ENCODE assay signal across 8 cellular contexts in the genomic region with DNA sequence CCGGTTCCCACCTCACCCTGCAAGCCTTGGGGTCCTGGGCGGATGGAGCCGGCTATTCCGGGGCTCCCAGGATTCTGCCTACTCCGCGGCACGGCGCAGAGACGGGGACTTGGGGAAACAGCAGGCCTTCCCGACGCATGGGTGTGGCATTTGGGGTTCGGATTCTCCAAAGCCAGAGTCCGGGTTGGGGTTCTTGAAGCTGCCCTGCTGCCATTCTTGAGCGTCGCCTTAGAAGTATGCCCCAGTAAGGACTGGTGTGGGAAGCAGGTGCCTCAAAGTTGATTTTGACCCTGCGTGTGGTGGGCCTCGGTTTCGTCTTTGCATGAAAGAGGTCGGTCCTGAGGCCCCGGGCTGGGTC. TPM values are rescaled to one million over a fixed set of nuclear protein-coding genes. Genes with fewer than 3 reads are reported as not detected.
DNase-seq lines count a peak whose midpoint lies in the region; ATAC-seq and TF ChIP-seq lines count a peak whose summit lies in the region.

No MANE protein-coding gene starts in this region.

- H3K27me3 ChIP-seq in ascending aorta: no peaks in the 10 kb centered on the region
- no peaks in the 10 kb centered on the region for H3K27me3 ChIP-seq in liver (ENCODE audit: control insufficient read depth in 4 of 4, insufficient read depth in 4 of 4, low read length in 3 of 4)
- H3K27me3 ChIP-seq in tibial nerve: no peaks in the 10 kb centered on the region

- under 1% methylated on average over 20 of the region's 20 CpGs for WGBS in liver
- 0% methylated on average over 5 to 13 of the region's 20 CpGs for WGBS in tibial nerve, 2 donors

- DNase-seq in activated naive CD4-positive, alpha-beta T cell treated with Interleukin-2 at 50 U/mL for 16 hours: peak; percentile 15
- DNase-seq in activated naive CD4-positive, alpha-beta T cell treated with anti-CD3 and anti-CD28 coated beads, Interleukin-2, amount 50 U/mL, for 16 hours: no peak
- DNase-seq in ascending aorta (ENCODE audit: low spot score in 2 of 2) (no peak), tibial nerve (ENCODE audit: low spot score in 2 of 2) (no peak), LoVo (ENCODE audit: low spot score) (no peak), RKO (ENCODE audit: low spot score) (no peak)

- ATAC-seq in HG02870 (IDR thresholded peaks at IDR 0.05; ENCODE audit: unreplicated experiment): no peak

- intact Hi-C loops in ascending aorta (cut with DNase I): loop anchor here (1.0 to 2.0 kb wide), 5 partner anchors 9 to 346 kb away; a partner anchor contains a TSS

- TF ChIP-seq POLR2A in tibial nerve (IDR thresholded peaks at IDR 0.05): no peak

- H3K4me1 ChIP-seq in ascending aorta (peaks cover 18 to 34% of the 10 kb centered on the region in 2 donors), liver (ENCODE audit: control insufficient read depth in 4 of 4, insufficient read depth in 4 of 4, low read length in 3 of 4) (peaks cover 14 to 30% (median 23%) of the 10 kb centered on the region in 4 donors), tibial nerve (peaks cover 0 to 52% (median 38%) of the 10 kb centered on the region in 4 donors)

- no peak for TF ChIP-seq EP300 in tibial nerve (IDR thresholded peaks at IDR 0.05)

- TF ChIP-seq RAD21 in liver (IDR thresholded peaks at IDR 0.05): no peak

- TF ChIP-seq CTCF in ascending aorta (IDR thresholded peaks at IDR 0.05): no peak
- TF ChIP-seq CTCF in liver (IDR thresholded peaks at IDR 0.05; ENCODE audit: low read depth, low read length, missing input control): no peak
- TF ChIP-seq CTCF in tibial nerve (IDR thresholded peaks at IDR 0.05): no peak

- H3K27ac ChIP-seq in ascending aorta (peak overlapping the region; percentile 90 to 96), liver (ENCODE audit: low read depth in 1 of 2, low read length in 2 of 2) (peak overlapping the region; percentile 97), tibial nerve (peak overlapping the region; percentile 96 to 98 (median 97))

- peaks cover 7 to 8% of the 10 kb centered on the region in 2 donors for H3K36me3 ChIP-seq in ascending aorta
- H3K36me3 ChIP-seq in liver (ENCODE audit: control insufficient read depth in 4 of 4, insufficient read depth in 3 of 4, low read depth in 1 of 4, low read length in 3 of 4): peaks cover 0 to 4% (median 2%) of the 10 kb centered on the region in 4 donors
- H3K36me3 ChIP-seq in tibial nerve: peaks cover 0 to 9% (median 0%) of the 10 kb centered on the region in 3 donors

- H3K9ac ChIP-seq in liver (ENCODE audit: low read depth in 1 of 2, low read length in 2 of 2): peak overlapping the region; percentile 57 to 79

- H3K9me3 ChIP-seq in ascending aorta (no peaks in the 10 kb centered on the region), liver (ENCODE audit: control insufficient read depth in 4 of 4, low read length in 3 of 4) (no peaks in the 10 kb centered on the region), tibial nerve (no peaks in the 10 kb centered on the region)

- H3K4me3 ChIP-seq in ascending aorta (peak overlapping the region; percentile 79 to 92), liver (ENCODE audit: low read depth in 1 of 3, low read length in 3 of 3) (peak overlapping the region; percentile 45 to 85 (median 85)), tibial nerve (peak overlapping the region; percentile 79 to 97 (median 86))

TF ChIP-seq in liver, 16 proteins besides CTCF, POLR2A, EP300 and RAD21:
- TF ChIP-seq TAF1 (conservative IDR thresholded peaks at IDR 0.05) (no peak), RXRA (IDR thresholded peaks at IDR 0.05) (no peak), NR2F2 (IDR thresholded peaks at IDR 0.05) (no peak), YY1 (IDR thresholded peaks at IDR 0.05) (no peak), JUND (IDR thresholded peaks at IDR 0.05) (no peak), FOXA2 (IDR thresholded peaks at IDR 0.05) (no peak), EGR1 (IDR thresholded peaks at IDR 0.05; ENCODE audit: low read depth in 2 of 2) (no peak), FOXA1 (IDR thresholded peaks at IDR 0.05) (no peak), HNF4A (conservative IDR thresholded peaks at IDR 0.05) (no peak), SP1 (IDR thresholded peaks at IDR 0.05) (no peak), GABPA (IDR thresholded peaks at IDR 0.05 in 1 of 2, conservative IDR thresholded peaks at IDR 0.05 in 1 of 2) (no peak), HNF4G (IDR thresholded peaks at IDR 0.05) (no peak)
- TF ChIP-seq, protein P1, sequence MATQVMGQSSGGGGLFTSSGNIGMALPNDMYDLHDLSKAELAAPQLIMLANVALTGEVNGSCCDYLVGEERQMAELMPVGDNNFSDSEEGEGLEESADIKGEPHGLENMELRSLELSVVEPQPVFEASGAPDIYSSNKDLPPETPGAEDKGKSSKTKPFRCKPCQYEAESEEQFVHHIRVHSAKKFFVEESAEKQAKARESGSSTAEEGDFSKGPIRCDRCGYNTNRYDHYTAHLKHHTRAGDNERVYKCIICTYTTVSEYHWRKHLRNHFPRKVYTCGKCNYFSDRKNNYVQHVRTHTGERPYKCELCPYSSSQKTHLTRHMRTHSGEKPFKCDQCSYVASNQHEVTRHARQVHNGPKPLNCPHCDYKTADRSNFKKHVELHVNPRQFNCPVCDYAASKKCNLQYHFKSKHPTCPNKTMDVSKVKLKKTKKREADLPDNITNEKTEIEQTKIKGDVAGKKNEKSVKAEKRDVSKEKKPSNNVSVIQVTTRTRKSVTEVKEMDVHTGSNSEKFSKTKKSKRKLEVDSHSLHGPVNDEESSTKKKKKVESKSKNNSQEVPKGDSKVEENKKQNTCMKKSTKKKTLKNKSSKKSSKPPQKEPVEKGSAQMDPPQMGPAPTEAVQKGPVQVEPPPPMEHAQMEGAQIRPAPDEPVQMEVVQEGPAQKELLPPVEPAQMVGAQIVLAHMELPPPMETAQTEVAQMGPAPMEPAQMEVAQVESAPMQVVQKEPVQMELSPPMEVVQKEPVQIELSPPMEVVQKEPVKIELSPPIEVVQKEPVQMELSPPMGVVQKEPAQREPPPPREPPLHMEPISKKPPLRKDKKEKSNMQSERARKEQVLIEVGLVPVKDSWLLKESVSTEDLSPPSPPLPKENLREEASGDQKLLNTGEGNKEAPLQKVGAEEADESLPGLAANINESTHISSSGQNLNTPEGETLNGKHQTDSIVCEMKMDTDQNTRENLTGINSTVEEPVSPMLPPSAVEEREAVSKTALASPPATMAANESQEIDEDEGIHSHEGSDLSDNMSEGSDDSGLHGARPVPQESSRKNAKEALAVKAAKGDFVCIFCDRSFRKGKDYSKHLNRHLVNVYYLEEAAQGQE (IDR thresholded peaks at IDR 0.05): no peak
- TF ChIP-seq, protein P2, sequence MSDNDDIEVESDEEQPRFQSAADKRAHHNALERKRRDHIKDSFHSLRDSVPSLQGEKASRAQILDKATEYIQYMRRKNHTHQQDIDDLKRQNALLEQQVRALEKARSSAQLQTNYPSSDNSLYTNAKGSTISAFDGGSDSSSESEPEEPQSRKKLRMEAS (IDR thresholded peaks at IDR 0.05): no peak
- TF ChIP-seq, protein P3, sequence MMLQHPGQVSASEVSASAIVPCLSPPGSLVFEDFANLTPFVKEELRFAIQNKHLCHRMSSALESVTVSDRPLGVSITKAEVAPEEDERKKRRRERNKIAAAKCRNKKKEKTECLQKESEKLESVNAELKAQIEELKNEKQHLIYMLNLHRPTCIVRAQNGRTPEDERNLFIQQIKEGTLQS (IDR thresholded peaks at IDR 0.05): no peak
- TF ChIP-seq, protein P4, sequence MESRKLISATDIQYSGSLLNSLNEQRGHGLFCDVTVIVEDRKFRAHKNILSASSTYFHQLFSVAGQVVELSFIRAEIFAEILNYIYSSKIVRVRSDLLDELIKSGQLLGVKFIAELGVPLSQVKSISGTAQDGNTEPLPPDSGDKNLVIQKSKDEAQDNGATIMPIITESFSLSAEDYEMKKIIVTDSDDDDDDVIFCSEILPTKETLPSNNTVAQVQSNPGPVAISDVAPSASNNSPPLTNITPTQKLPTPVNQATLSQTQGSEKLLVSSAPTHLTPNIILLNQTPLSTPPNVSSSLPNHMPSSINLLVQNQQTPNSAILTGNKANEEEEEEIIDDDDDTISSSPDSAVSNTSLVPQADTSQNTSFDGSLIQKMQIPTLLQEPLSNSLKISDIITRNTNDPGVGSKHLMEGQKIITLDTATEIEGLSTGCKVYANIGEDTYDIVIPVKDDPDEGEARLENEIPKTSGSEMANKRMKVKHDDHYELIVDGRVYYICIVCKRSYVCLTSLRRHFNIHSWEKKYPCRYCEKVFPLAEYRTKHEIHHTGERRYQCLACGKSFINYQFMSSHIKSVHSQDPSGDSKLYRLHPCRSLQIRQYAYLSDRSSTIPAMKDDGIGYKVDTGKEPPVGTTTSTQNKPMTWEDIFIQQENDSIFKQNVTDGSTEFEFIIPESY (IDR thresholded peaks at IDR 0.05): no peak

RNA-seq across cellular contexts. Expression of a gene that starts 0.6 kb away (rescaled TPM):
- 979 TPM for total RNA-seq in ascending aorta
- 100 to 1,000 TPM; 147 to 251 TPM for total RNA-seq in liver
- polyA plus RNA-seq in liver: 100 to 1,000 TPM; 186 to 245 TPM
- 100 to 1,000 TPM; 501 to 540 (median 510) TPM for total RNA-seq in tibial nerve

RNA-seq across cellular contexts. Expression of a gene that starts 9.0 kb away (rescaled TPM):
- total RNA-seq in ascending aorta (5.4 TPM), liver (under 1 TPM; 0.25 to 0.79 TPM), tibial nerve (10 to 100 TPM in 2 of 4 donors, 1 to 10 TPM in 2; 6.9 to 15.1 (median 9.9) TPM)
- polyA plus RNA-seq in liver: under 1 TPM in 1 of 2 donors, not detected in 1; 0.10 TPM

RNA-seq across cellular contexts. Expression of a gene that starts 24.9 kb away (rescaled TPM):
- 55.6 TPM for total RNA-seq in ascending aorta
- 10 to 100 TPM in 1 of 2 donors, 1 to 10 TPM in 1; 8.4 to 12.0 TPM for total RNA-seq in liver
- 1 to 10 TPM; 1.6 to 8.5 TPM for polyA plus RNA-seq in liver
- 10 to 100 TPM in 1 of 4 donors, 1 to 10 TPM in 3; 5.5 to 17.8 (median 9.2) TPM for total RNA-seq in tibial nerve

RNA-seq across cellular contexts. Expression of a gene that starts 31.6 kb away (rescaled TPM):
- total RNA-seq in ascending aorta (23.6 TPM), liver (10 to 100 TPM; 38.9 to 44.4 TPM), tibial nerve (10 to 100 TPM; 68.7 to 83.7 (median 80.0) TPM)
- polyA plus RNA-seq in liver: 100 to 1,000 TPM in 1 of 2 donors, 10 to 100 TPM in 1; 79.5 to 119 TPM

RNA-seq across cellular contexts. Expression of a gene that starts 37.6 kb away (rescaled TPM):
- total RNA-seq in ascending aorta (2.4 TPM), liver (1 to 10 TPM; 4.0 to 6.9 TPM), tibial nerve (10 to 100 TPM; 26.4 to 38.5 (median 27.1) TPM)
- polyA plus RNA-seq in liver: 1 to 10 TPM; 6.0 to 7.5 TPM
